Comparison of ENCODE assay signal across 18 cellular contexts in the genomic region with DNA sequence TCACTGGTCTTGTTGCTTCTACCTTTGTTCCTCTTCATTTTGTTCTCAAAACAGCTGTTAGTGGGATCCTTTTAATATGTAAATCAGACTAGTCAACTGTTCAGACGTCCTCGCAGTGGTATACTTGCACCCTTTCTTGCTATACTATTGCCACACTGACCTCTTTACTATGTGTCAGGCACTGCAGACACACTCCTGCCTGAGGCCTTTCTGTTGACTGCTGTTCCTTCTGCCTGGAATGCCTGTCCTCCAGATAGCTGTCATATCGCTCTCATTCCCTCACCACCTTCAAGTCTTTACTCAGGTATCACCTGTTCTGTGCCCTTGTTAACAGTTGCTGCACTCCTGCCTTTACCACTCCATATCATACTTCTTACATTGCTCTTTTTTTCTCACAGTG.
DNase-seq lines count a peak whose midpoint lies in the region; ATAC-seq and TF ChIP-seq lines count a peak whose summit lies in the region.
"Had no signal": no experiment of that assay in that cellular context is flagged by ENCODE, and none has a peak within 500 bp of the region (broad histone marks: within the 10 kb centered on the region; RNA-seq: fewer than 3 reads in every experiment).

No MANE protein-coding gene starts in this region.

- POLR2A ChIA-PET in A673 (lab: Charles Lee; ENCODE audit: low non-redundant PET), result no interaction called here

- H3K9me3 ChIP-seq in adipocyte (ENCODE audit: control insufficient read depth, low read length), result no peaks in the 10 kb centered on the region
- no peaks in the 10 kb centered on the region for H3K9me3 ChIP-seq in A673 (ENCODE audit: low read depth, low read length, poor library complexity, severe bottlenecking)
- H3K9me3 ChIP-seq: A549 had no signal

- H3K4me2 ChIP-seq in GM23338, result no peak overlapping the region
- H3K4me2 ChIP-seq: A549 had no signal

- peaks cover 6% of the 10 kb centered on the region for H4K20me1 ChIP-seq in GM23338 (replicated peaks; ENCODE audit: insufficient read depth)

- H3K4me3 Mint-ChIP-seq in GM23338 (peak overlapping the region; percentile 8; the same call in 2 of the 3 replicates), nephron progenitor cell (no peak overlapping the region)
- H3K4me3 Mint-ChIP-seq: IgD-negative memory B cell had no signal

- H3K27me3 ChIP-seq in GM23338 (ENCODE audit: insufficient read depth) (no peaks in the 10 kb centered on the region), adipocyte (replicated peaks; ENCODE audit: control insufficient read depth, insufficient read depth, low read length) (no peaks in the 10 kb centered on the region), A673 (replicated peaks; ENCODE audit: insufficient read depth, low read depth, low read length, poor library complexity) (no peaks in the 10 kb centered on the region), dorsolateral prefrontal cortex (no peaks in the 10 kb centered on the region)

- TF ChIP-seq CTCF in GM23338 (conservative IDR thresholded peaks at IDR 0.05; ENCODE audit: low read depth in 2 of 2), result no peak
- TF ChIP-seq CTCF in nephron progenitor cell (IDR thresholded peaks at IDR 0.05), result no peak
- no peak for TF ChIP-seq CTCF in A673 (conservative IDR thresholded peaks at IDR 0.05; ENCODE audit: low read depth, low read length)
- no peak for TF ChIP-seq CTCF in dorsolateral prefrontal cortex (IDR thresholded peaks at IDR 0.05 in 54 of 56, conservative IDR thresholded peaks at IDR 0.05 in 2 of 56; ENCODE audit: low read depth in 1 of 56, partially characterized antibody in 56 of 56)

- H3K9me3 Mint-ChIP-seq in GM23338 (no peaks in the 10 kb centered on the region), nephron progenitor cell (no peaks in the 10 kb centered on the region)
- H3K9me3 Mint-ChIP-seq: IgD-negative memory B cell had no signal

- CTCF ChIA-PET in A673 (lab: Charles Lee), result no interaction called here

- H3K36me3 Mint-ChIP-seq in GM23338 (ENCODE audit: low read depth), result no peaks in the 10 kb centered on the region
- peaks cover 29% of the 10 kb centered on the region for H3K36me3 Mint-ChIP-seq in nephron progenitor cell (ENCODE audit: low read depth)

- H3K27ac ChIP-seq in GM23338 (ENCODE audit: low read depth), result no peak overlapping the region
- no peak overlapping the region for H3K27ac ChIP-seq in A673 (ENCODE audit: low read depth, low read length, poor library complexity, severe bottlenecking)
- H3K27ac ChIP-seq in dorsolateral prefrontal cortex, result no peak overlapping the region
- H3K27ac ChIP-seq: A549 had no signal

- DNase-seq in GM23338 (ENCODE audit: low spot score), result peak; percentile 60
- DNase-seq in adipocyte (ENCODE audit: low read depth), result peak; percentile 15
- peak; percentile 47 for DNase-seq in iPS DF 19.7 (ENCODE audit: low read depth, low spot score)
- DNase-seq in nephron progenitor cell, result no peak
- no peak for DNase-seq in A673 (ENCODE audit: low spot score)
- DNase-seq in activated effector memory CD4-positive, alpha-beta T cell treated with Interleukin-2 at 50 U/mL for 16 hours, result no peak
- no peak for DNase-seq in dorsolateral prefrontal cortex
- no peak for DNase-seq in activated CD4-positive, CD25-positive, alpha-beta regulatory T cell (lab: John Stamatoyannopoulos, UW)
- DNase-seq: AML-193, DMS79, NCI-H1417, NCI-H1930, NCI-H2171, NCI-H82 had no signal

- no peaks in the 10 kb centered on the region for H3F3A ChIP-seq in GM23338 (replicated peaks; ENCODE audit: low read depth)

- H2AFZ ChIP-seq in GM23338, result no peak overlapping the region

- BruUV-seq in A673 (replicated peaks; lab: Mats Ljungman, UMichigan), result no TSS peak

- H3K4me1 Mint-ChIP-seq in GM23338 (peaks cover 22% of the 10 kb centered on the region), nephron progenitor cell (no peaks in the 10 kb centered on the region)

- H3K79me2 ChIP-seq in GM23338 (replicated peaks; ENCODE audit: insufficient read depth), result no peaks in the 10 kb centered on the region

- intact Hi-C loops in A673 (cut with micrococcal nuclease; ENCODE audit: unreplicated experiment), result no loop called here
- intact Hi-C loops in dorsolateral prefrontal cortex (cut with DNase I), result no loop called here

- no peak overlapping the region for H3K9ac ChIP-seq in adipocyte (ENCODE audit: low read length)

- peak; percentile 99 for ATAC-seq in GM23338
- ATAC-seq: A549, Panc1, Right ventricle myocardium inferior had no signal

- no peaks in the 10 kb centered on the region for H3K9me2 ChIP-seq in GM23338 (ENCODE audit: insufficient read depth)

- H3K36me3 ChIP-seq in GM23338 (ENCODE audit: insufficient read depth) (no peaks in the 10 kb centered on the region), adipocyte (ENCODE audit: control insufficient read depth, insufficient read depth, low read length, severe bottlenecking) (peaks cover under 1% of the 10 kb centered on the region), A673 (ENCODE audit: insufficient read depth, low read length, poor library complexity, severe bottlenecking) (no peaks in the 10 kb centered on the region)

- H3K27me3 Mint-ChIP-seq in GM23338 (ENCODE audit: insufficient read depth, low read depth, poor library complexity) (no peaks in the 10 kb centered on the region), nephron progenitor cell (ENCODE audit: low read depth, poor library complexity) (no peaks in the 10 kb centered on the region)

- no peak overlapping the region for H3K27ac Mint-ChIP-seq in GM23338
- peak overlapping the region; percentile 1 for H3K27ac Mint-ChIP-seq in nephron progenitor cell
- H3K27ac Mint-ChIP-seq: IgD-negative memory B cell had no signal

- H3K4me3 ChIP-seq in GM23338 (no peak overlapping the region), adipocyte (ENCODE audit: low read length) (no peak overlapping the region), A673 (ENCODE audit: low read depth, low read length, poor library complexity, severe bottlenecking) (no peak overlapping the region), dorsolateral prefrontal cortex (no peak overlapping the region)
- H3K4me3 ChIP-seq: A549 had no signal

- peaks cover 15% of the 10 kb centered on the region for H3K4me1 ChIP-seq in GM23338 (ENCODE audit: insufficient read depth)
- H3K4me1 ChIP-seq in adipocyte (ENCODE audit: control insufficient read depth, insufficient read depth, low read length), result peaks cover 21% of the 10 kb centered on the region
- peaks cover 4% of the 10 kb centered on the region for H3K4me1 ChIP-seq in A673 (ENCODE audit: insufficient read depth, low read length, poor library complexity, severe bottlenecking)

TF ChIP-seq in GM23338, 12 proteins besides CTCF, POLR2A, EP300 and RAD21 (continues in another document):
- TF ChIP-seq EZH2phosphoT487 (IDR thresholded peaks at IDR 0.05; ENCODE audit: unreplicated experiment), result no peak
- TF ChIP-seq, protein P1, sequence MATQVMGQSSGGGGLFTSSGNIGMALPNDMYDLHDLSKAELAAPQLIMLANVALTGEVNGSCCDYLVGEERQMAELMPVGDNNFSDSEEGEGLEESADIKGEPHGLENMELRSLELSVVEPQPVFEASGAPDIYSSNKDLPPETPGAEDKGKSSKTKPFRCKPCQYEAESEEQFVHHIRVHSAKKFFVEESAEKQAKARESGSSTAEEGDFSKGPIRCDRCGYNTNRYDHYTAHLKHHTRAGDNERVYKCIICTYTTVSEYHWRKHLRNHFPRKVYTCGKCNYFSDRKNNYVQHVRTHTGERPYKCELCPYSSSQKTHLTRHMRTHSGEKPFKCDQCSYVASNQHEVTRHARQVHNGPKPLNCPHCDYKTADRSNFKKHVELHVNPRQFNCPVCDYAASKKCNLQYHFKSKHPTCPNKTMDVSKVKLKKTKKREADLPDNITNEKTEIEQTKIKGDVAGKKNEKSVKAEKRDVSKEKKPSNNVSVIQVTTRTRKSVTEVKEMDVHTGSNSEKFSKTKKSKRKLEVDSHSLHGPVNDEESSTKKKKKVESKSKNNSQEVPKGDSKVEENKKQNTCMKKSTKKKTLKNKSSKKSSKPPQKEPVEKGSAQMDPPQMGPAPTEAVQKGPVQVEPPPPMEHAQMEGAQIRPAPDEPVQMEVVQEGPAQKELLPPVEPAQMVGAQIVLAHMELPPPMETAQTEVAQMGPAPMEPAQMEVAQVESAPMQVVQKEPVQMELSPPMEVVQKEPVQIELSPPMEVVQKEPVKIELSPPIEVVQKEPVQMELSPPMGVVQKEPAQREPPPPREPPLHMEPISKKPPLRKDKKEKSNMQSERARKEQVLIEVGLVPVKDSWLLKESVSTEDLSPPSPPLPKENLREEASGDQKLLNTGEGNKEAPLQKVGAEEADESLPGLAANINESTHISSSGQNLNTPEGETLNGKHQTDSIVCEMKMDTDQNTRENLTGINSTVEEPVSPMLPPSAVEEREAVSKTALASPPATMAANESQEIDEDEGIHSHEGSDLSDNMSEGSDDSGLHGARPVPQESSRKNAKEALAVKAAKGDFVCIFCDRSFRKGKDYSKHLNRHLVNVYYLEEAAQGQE (IDR thresholded peaks at IDR 0.05; ENCODE audit: unreplicated experiment), result no peak
- no peak for TF ChIP-seq POLR2AphosphoS5 (IDR thresholded peaks at IDR 0.05; ENCODE audit: low read depth)
- no peak for TF ChIP-seq NANOG (IDR thresholded peaks at IDR 0.05; ENCODE audit: borderline replicate concordance)
- TF ChIP-seq ZNF114 (CRISPR knock-in tag; IDR thresholded peaks at IDR 0.05), result no peak
- no peak for TF ChIP-seq ZNF331 (CRISPR knock-in tag; IDR thresholded peaks at IDR 0.05; ENCODE audit: low read depth)
- TF ChIP-seq, protein P2, sequence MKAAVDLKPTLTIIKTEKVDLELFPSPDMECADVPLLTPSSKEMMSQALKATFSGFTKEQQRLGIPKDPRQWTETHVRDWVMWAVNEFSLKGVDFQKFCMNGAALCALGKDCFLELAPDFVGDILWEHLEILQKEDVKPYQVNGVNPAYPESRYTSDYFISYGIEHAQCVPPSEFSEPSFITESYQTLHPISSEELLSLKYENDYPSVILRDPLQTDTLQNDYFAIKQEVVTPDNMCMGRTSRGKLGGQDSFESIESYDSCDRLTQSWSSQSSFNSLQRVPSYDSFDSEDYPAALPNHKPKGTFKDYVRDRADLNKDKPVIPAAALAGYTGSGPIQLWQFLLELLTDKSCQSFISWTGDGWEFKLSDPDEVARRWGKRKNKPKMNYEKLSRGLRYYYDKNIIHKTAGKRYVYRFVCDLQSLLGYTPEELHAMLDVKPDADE (IDR thresholded peaks at IDR 0.05), result no peak
- TF ChIP-seq STAT1 (IDR thresholded peaks at IDR 0.05; ENCODE audit: unreplicated experiment), result no peak
- TF ChIP-seq CREB1 (CRISPR knock-in tag; IDR thresholded peaks at IDR 0.05; ENCODE audit: low read depth), result no peak

Comparison
In these comparisons a context has a peak if more than half of its experiments do, and no peak if none do; other contexts are left out.
1. DNase-seq: peak in GM23338 (single experiment), adipocyte (single experiment) and iPS DF 19.7 (single experiment); none in nephron progenitor cell (single experiment), A673 (single experiment), activated effector memory CD4-positive, alpha-beta T cell treated with Interleukin-2 at 50 U/mL for 16 hours (single experiment), dorsolateral prefrontal cortex (0 of 10) and activated CD4-positive, CD25-positive, alpha-beta regulatory T cell (0 of 4).